ENCODE assay signal across 2 cellular contexts in the genomic region with DNA sequence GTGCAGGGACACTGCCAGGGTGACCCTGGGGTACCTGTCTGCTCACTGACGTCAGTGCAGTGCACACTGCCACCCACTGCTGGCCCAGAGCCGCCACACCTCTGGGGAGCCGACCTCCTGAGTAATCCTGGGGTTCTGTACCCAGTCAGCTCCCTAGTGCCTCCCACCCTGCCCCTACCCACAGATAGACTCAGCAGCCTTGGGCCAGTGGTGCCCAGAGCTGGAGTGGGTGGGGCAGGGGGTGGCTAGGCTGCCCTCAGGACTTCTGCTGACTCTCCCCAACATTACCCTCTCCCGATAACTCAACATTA.
TF ChIP-seq lines count a peak whose summit lies in the region.

No MANE protein-coding gene starts in this region.

TF ChIP-seq in HepG2, 621 proteins besides CTCF, POLR2A, EP300 and RAD21:
- TF ChIP-seq, protein P1, sequence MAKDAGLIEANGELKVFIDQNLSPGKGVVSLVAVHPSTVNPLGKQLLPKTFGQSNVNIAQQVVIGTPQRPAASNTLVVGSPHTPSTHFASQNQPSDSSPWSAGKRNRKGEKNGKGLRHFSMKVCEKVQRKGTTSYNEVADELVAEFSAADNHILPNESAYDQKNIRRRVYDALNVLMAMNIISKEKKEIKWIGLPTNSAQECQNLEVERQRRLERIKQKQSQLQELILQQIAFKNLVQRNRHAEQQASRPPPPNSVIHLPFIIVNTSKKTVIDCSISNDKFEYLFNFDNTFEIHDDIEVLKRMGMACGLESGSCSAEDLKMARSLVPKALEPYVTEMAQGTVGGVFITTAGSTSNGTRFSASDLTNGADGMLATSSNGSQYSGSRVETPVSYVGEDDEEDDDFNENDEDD (CRISPR knock-in tag; IDR thresholded peaks at IDR 0.05; ENCODE audit: borderline replicate concordance), result no peak
- no peak for TF ChIP-seq SP140L (CRISPR knock-in tag; IDR thresholded peaks at IDR 0.05; ENCODE audit: borderline replicate concordance)
- TF ChIP-seq, protein P2, sequence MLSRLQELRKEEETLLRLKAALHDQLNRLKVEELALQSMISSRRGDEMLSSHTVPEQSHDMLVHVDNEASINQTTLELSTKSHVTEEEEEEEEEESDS (CRISPR knock-in tag; IDR thresholded peaks at IDR 0.05; ENCODE audit: borderline replicate concordance), result no peak
- TF ChIP-seq CREB1 (IDR thresholded peaks at IDR 0.05), result 0 out of 2 replicates have a peak, but pooled peaks have one; percentile 3
- no peak for TF ChIP-seq CREB1 (CRISPR knock-in tag; IDR thresholded peaks at IDR 0.05)
- TF ChIP-seq RFXANK (CRISPR knock-in tag; IDR thresholded peaks at IDR 0.05), result no peak
TF ChIP-seq in HepG2: peak in this region for 1.

TF ChIP-seq in GM12878, 131 proteins besides CTCF, POLR2A, EP300 and RAD21:
- TF ChIP-seq RELA (IDR thresholded peaks at IDR 0.05; ENCODE audit: borderline replicate concordance, partially characterized antibody), result no peak
- TF ChIP-seq RAD51 (IDR thresholded peaks at IDR 0.05), result no peak
- TF ChIP-seq MEF2A (IDR thresholded peaks at IDR 0.05; ENCODE audit: insufficient read depth, low read depth, low read length), result no peak
- TF ChIP-seq TCF3 (IDR thresholded peaks at IDR 0.05; ENCODE audit: borderline replicate concordance, insufficient read depth, low read depth, low read length), result no peak
- no peak for TF ChIP-seq SMAD1 (IDR thresholded peaks at IDR 0.05; ENCODE audit: low read depth, partially characterized antibody)
- TF ChIP-seq RBBP5 (conservative IDR thresholded peaks at IDR 0.05), result no peak
- TF ChIP-seq LARP7 (IDR thresholded peaks at IDR 0.05), result no peak
- TF ChIP-seq BHLHE40 (IDR thresholded peaks at IDR 0.05; ENCODE audit: borderline replicate concordance in 1 of 2, low read depth in 2 of 2, low read length in 1 of 2), result no peak
- no peak for TF ChIP-seq BMI1 (IDR thresholded peaks at IDR 0.05; ENCODE audit: borderline replicate concordance)
- TF ChIP-seq ATF7 (IDR thresholded peaks at IDR 0.05; ENCODE audit: low read depth), result no peak
- TF ChIP-seq, protein P3, sequence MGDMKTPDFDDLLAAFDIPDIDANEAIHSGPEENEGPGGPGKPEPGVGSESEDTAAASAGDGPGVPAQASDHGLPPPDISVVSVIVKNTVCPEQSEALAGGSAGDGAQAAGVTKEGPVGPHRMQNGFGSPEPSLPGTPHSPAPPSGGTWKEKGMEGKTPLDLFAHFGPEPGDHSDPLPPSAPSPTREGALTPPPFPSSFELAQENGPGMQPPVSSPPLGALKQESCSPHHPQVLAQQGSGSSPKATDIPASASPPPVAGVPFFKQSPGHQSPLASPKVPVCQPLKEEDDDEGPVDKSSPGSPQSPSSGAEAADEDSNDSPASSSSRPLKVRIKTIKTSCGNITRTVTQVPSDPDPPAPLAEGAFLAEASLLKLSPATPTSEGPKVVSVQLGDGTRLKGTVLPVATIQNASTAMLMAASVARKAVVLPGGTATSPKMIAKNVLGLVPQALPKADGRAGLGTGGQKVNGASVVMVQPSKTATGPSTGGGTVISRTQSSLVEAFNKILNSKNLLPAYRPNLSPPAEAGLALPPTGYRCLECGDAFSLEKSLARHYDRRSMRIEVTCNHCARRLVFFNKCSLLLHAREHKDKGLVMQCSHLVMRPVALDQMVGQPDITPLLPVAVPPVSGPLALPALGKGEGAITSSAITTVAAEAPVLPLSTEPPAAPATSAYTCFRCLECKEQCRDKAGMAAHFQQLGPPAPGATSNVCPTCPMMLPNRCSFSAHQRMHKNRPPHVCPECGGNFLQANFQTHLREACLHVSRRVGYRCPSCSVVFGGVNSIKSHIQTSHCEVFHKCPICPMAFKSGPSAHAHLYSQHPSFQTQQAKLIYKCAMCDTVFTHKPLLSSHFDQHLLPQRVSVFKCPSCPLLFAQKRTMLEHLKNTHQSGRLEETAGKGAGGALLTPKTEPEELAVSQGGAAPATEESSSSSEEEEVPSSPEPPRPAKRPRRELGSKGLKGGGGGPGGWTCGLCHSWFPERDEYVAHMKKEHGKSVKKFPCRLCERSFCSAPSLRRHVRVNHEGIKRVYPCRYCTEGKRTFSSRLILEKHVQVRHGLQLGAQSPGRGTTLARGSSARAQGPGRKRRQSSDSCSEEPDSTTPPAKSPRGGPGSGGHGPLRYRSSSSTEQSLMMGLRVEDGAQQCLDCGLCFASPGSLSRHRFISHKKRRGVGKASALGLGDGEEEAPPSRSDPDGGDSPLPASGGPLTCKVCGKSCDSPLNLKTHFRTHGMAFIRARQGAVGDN (IDR thresholded peaks at IDR 0.05), result no peak
- TF ChIP-seq NFXL1 (IDR thresholded peaks at IDR 0.05; ENCODE audit: borderline replicate concordance), result no peak
